20 cellular contexts compared by ENCODE assay signal in the genomic region with DNA sequence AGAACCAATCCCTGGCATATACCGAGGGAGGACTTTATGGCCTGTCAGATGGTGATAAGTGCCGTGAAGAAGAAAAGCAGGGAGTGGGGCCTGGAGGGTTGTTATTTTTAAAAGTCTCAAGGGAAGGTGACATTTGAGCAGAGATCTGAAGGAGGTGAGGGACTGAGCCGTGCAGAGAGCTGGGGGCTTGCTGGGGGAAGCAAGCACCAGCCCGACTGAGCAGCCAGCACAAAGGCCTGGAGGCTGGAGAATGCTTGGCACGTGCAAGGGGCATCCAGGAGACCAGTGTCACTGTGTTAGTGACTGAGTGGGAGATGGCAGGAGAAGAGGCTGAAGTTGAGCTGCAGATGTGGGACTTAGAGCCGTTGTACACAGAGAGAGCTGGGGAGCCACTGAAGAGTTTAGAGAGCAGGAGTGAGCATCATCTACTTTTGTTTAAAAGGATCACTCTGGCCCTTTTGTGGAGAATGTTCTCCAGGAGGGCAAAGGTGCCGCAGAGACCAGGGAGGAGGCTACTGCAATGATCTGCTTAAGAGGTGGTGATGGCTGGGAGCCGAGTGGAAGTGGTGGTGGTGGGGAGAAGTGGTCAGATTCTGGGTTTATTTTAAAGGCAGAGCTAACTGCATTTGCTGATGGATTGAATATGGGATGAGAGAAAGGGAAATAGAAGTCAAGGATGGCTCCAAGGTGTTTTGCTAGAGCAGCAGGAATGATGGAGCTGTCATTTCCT. TPM values are rescaled to one million over a fixed set of nuclear protein-coding genes. Genes with fewer than 3 reads are reported as not detected.
"Had no signal": no experiment of that assay in that cellular context is flagged by ENCODE, and none has a peak within 500 bp of the region (broad histone marks: within the 10 kb centered on the region; RNA-seq: fewer than 3 reads in every experiment).

No MANE protein-coding gene starts in this region.

- H3K27me3 ChIP-seq: dorsolateral prefrontal cortex, testis, vagina had no signal

- H3K36me3 ChIP-seq: heart right ventricle, vagina had no signal

- H3K36me3 Mint-ChIP-seq: activated naive CD4-positive, alpha-beta T cell treated with anti-CD3 and anti-CD28 coated beads, Interleukin-2, amount 50 U/mL, for 72 hours had no signal

- H3K9me3 Mint-ChIP-seq: activated naive CD4-positive, alpha-beta T cell treated with anti-CD3 and anti-CD28 coated beads, Interleukin-2, amount 50 U/mL, for 72 hours; activated T-helper 17 cell treated with anti-CD3 and anti-CD28 coated beads, Interleukin-2, amount 50 U/mL, for 72 hours; effector memory CD8-positive, alpha-beta T cell had no signal

- FAIRE-seq: colon, keratinocyte had no signal

- H3K27ac ChIP-seq: heart right ventricle, parathyroid adenoma, testis, vagina, WERI-Rb-1 had no signal

- ATAC-seq: activated naive CD4-positive, alpha-beta T cell treated with anti-CD3 and anti-CD28 coated beads, Interleukin-2, amount 50 U/mL, for 72 hours; activated T-helper 17 cell treated with anti-CD3 and anti-CD28 coated beads, Interleukin-2, amount 50 U/mL, for 72 hours; effector memory CD8-positive, alpha-beta T cell; heart right ventricle; left colon; naive thymus-derived CD4-positive, alpha-beta T cell had no signal

- H3K4me3 Mint-ChIP-seq: activated T-helper 17 cell treated with anti-CD3 and anti-CD28 coated beads, Interleukin-2, amount 50 U/mL, for 72 hours; brain; effector memory CD8-positive, alpha-beta T cell; naive thymus-derived CD4-positive, alpha-beta T cell had no signal

- H3K9ac ChIP-seq: parathyroid adenoma had no signal

- H3K9me3 ChIP-seq: testis, vagina had no signal

- H3K27ac Mint-ChIP-seq: activated naive CD4-positive, alpha-beta T cell treated with anti-CD3 and anti-CD28 coated beads, Interleukin-2, amount 50 U/mL, for 72 hours; activated T-helper 17 cell treated with anti-CD3 and anti-CD28 coated beads, Interleukin-2, amount 50 U/mL, for 72 hours; effector memory CD8-positive, alpha-beta T cell; naive thymus-derived CD4-positive, alpha-beta T cell had no signal

- H2AFZ ChIP-seq: parathyroid adenoma had no signal

- H3K79me2 ChIP-seq: parathyroid adenoma had no signal

- DNase-seq: activated CD4-positive, alpha-beta T cell treated with anti-CD3 and anti-CD28 coated beads for 1 hour; activated T-cell treated with anti-CD3 and anti-CD28 coated beads, Interleukin-2, amount 50 U/mL, for 1 hour; aorta; central memory CD4-positive, alpha-beta T cell; effector memory CD8-positive, alpha-beta T cell; heart right ventricle; left colon; naive thymus-derived CD4-positive, alpha-beta T cell; stimulated activated CD4-positive, alpha-beta T cell treated with anti-CD3 and anti-CD28 coated beads, Interleukin-4, amount 100 ng/mL, for 1 hour; stimulated activated naive CD4-positive, alpha-beta T cell; testis; WERI-Rb-1 had no signal

- H3K4me1 Mint-ChIP-seq: activated T-helper 17 cell treated with anti-CD3 and anti-CD28 coated beads, Interleukin-2, amount 50 U/mL, for 72 hours had no signal

- H3K4me3 ChIP-seq: dorsolateral prefrontal cortex, heart right ventricle, testis, vagina had no signal

- H3K4me1 ChIP-seq: parathyroid adenoma had no signal

RNA-seq across cellular contexts. Expression of a gene that starts 31.2 kb away (rescaled TPM):
- polyA plus RNA-seq: naive thymus-derived CD4-positive, alpha-beta T cell had no signal
